Comparison of ENCODE assay signal across 9 cellular contexts in genomic region chr1:209823143-209824041, GRCh38. TPM values are rescaled to one million over a fixed set of nuclear protein-coding genes. Genes with fewer than 3 reads are reported as not detected.
DNase-seq lines count a peak whose midpoint lies in the region; ATAC-seq and TF ChIP-seq lines count a peak whose summit lies in the region.
"Had no signal": no experiment of that assay in that cellular context is flagged by ENCODE, and none has a peak within 500 bp of the region (broad histone marks: within the 10 kb centered on the region; RNA-seq: fewer than 3 reads in every experiment).

No MANE protein-coding gene starts in this region.

- H3K9ac ChIP-seq in mucosa of rectum (ENCODE audit: low read depth in 1 of 2, low read length in 2 of 2): peak overlapping the region in 1 of 2 donors; percentile 22

- DNase-seq in Ammon's horn (ENCODE audit: low spot score): peak; percentile 69
- DNase-seq in KBM-7: peak; percentile 70
- DNase-seq in RPMI8226: peak; percentile 65
- peak in 1 of 10 donors; percentile 17 for DNase-seq in dorsolateral prefrontal cortex
- no peak for DNase-seq in occipital lobe (lab: John Stamatoyannopoulos, UW)
- DNase-seq in NK-92 (lab: John Stamatoyannopoulos, UW; ENCODE audit: unreplicated experiment): no peak
- DNase-seq: right cardiac atrium had no signal

- H3K27ac ChIP-seq in dorsolateral prefrontal cortex (peak overlapping the region in 1 of 59 donors; percentile 6), mucosa of rectum (ENCODE audit: low read depth in 2 of 2, low read length in 2 of 2) (peak overlapping the region; percentile 49 to 71)

- H3K4me3 ChIP-seq in dorsolateral prefrontal cortex (peak overlapping the region in 24 of 59 donors; percentile 2 to 44 (median 14)), mucosa of rectum (ENCODE audit: low read length in 2 of 2) (peak overlapping the region; percentile 32 to 39)

- H3K27me3 ChIP-seq in dorsolateral prefrontal cortex: peaks cover 0 to 29% (median 0%) of the 10 kb centered on the region in 45 donors
- H3K27me3 ChIP-seq in mucosa of rectum (ENCODE audit: control insufficient read depth in 2 of 2, insufficient read depth in 2 of 2, low read length in 2 of 2): peaks cover 0 to 5% of the 10 kb centered on the region in 2 donors

- H3K4me1 ChIP-seq in mucosa of rectum (ENCODE audit: control insufficient read depth in 2 of 2, insufficient read depth in 2 of 2, low read length in 2 of 2): peaks cover 6 to 24% of the 10 kb centered on the region in 2 donors

- no peaks in the 10 kb centered on the region for H3K36me3 ChIP-seq in mucosa of rectum (ENCODE audit: control insufficient read depth in 2 of 2, insufficient read depth in 2 of 2, low read length in 2 of 2)

- no peaks in the 10 kb centered on the region for H3K9me3 ChIP-seq in mucosa of rectum (ENCODE audit: control insufficient read depth in 2 of 2, low read length in 2 of 2)

- in situ Hi-C loops in KBM-7 (cut with MboI; ENCODE audit: low pct_unique_long_range_greater_than_20kb, low sequenced_read_pairs): no loop called here

- intact Hi-C loops in dorsolateral prefrontal cortex (cut with DNase I): no loop called here

- peak; percentile 36 for ATAC-seq in GM18498 (IDR thresholded peaks at IDR 0.05; ENCODE audit: unreplicated experiment)

- TF ChIP-seq CTCF in dorsolateral prefrontal cortex (IDR thresholded peaks at IDR 0.05 in 54 of 56, conservative IDR thresholded peaks at IDR 0.05 in 2 of 56; ENCODE audit: low read depth in 1 of 56, partially characterized antibody in 56 of 56): peak; percentile 65 to 85 (median 76)

RNA-seq across cellular contexts. Expression of gene UTP25, which starts 4.4 kb away (rescaled TPM):
- total RNA-seq in dorsolateral prefrontal cortex (10 to 100 TPM in 71 of 120 experiments, 1 to 10 TPM in 49; 6.2 to 14.2 (median 10.6) TPM), occipital lobe (15.0 TPM)

RNA-seq across cellular contexts. Expression of gene IRF6, which starts 17.4 kb away (rescaled TPM):
- total RNA-seq in dorsolateral prefrontal cortex: 1 to 10 TPM in 76 of 120 experiments, under 1 TPM in 44; 0.16 to 5.4 (median 1.3) TPM
- 0.31 TPM for total RNA-seq in occipital lobe

RNA-seq across cellular contexts. Expression of gene C1orf74, which starts 39.0 kb away (rescaled TPM):
- total RNA-seq in dorsolateral prefrontal cortex: 1 to 10 TPM; 1.4 to 4.1 (median 2.8) TPM
- 2.8 TPM for total RNA-seq in occipital lobe

Comparison
In these comparisons a context has a peak if more than half of its experiments do, and no peak if none do; other contexts are left out.
1. DNase-seq: peak in Ammon's horn (single experiment), KBM-7 (single experiment) and RPMI8226 (single experiment); none in occipital lobe (single experiment) and NK-92 (single experiment).